Comparison of ENCODE assay signal across 8 cellular contexts in genomic region chr1:15974855-15975254, GRCh38. TPM values are rescaled to one million over a fixed set of nuclear protein-coding genes. Genes with fewer than 3 reads are reported as not detected.
A peak's percentile ranks its signal among the peaks of the same experiment; 100 is the strongest.
DNase-seq lines count a peak whose midpoint lies in the region; ATAC-seq, FAIRE-seq and TF ChIP-seq lines count a peak whose summit lies in the region.

No MANE protein-coding gene starts in this region.

- peak overlapping the region; percentile 58 for H2AFZ ChIP-seq in K562 (ENCODE audit: low read depth, low read length)

- FAIRE-seq in K562 (lab: Jason Lieb, UNC) = no peak

- in situ Hi-C loops in K562 (cut with MboI) = no loop called here

- peak overlapping the region; percentile 88 for H3K4me2 ChIP-seq in K562 (ENCODE audit: insufficient read depth, low read length)

- no peaks in the 10 kb centered on the region for H4K20me1 ChIP-seq in K562 (replicated peaks; ENCODE audit: control insufficient read depth, insufficient read depth, low read length)

- TSS peak; percentile 61 for BruUV-seq in K562 (replicated peaks; lab: Mats Ljungman, UMichigan)

- H3K79me2 ChIP-seq in K562 (ENCODE audit: control insufficient read depth, insufficient read depth, low read length) = peaks cover 37% of the 10 kb centered on the region

- peak overlapping the region; percentile 82 for H3K4me3 ChIP-seq in K562
- peak overlapping the region; percentile 78 to 87 for H3K4me3 ChIP-seq in muscle layer of duodenum (ENCODE audit: low read depth in 1 of 2, low read length in 2 of 2)

- TF ChIP-seq CTCF in K562 (IDR thresholded peaks at IDR 0.05 in 2 of 3, conservative IDR thresholded peaks at IDR 0.05 in 1 of 3; ENCODE audit: insufficient read depth in 2 of 3, low read depth in 1 of 3, low read length in 3 of 3) = no peak

- intact Hi-C loops in K562 (cut with micrococcal nuclease) = no loop called here

- H3K4me1 ChIP-seq in K562 (replicated peaks in 1 of 2; ENCODE audit: control insufficient read depth in 2 of 2, insufficient read depth in 2 of 2, low read length in 2 of 2) = peaks cover 11 to 14% of the 10 kb centered on the region in 2 experiments; a peak in 4 of 5 replicates
- H3K4me1 ChIP-seq in muscle layer of duodenum (ENCODE audit: control insufficient read depth in 1 of 2, insufficient read depth in 2 of 2, low read length in 2 of 2) = peaks cover 5 to 17% of the 10 kb centered on the region in 2 donors

- H3K36me3 ChIP-seq in K562 (ENCODE audit: control insufficient read depth, insufficient read depth, low read length) = peaks cover 29% of the 10 kb centered on the region
- peaks cover 13 to 20% of the 10 kb centered on the region in 2 donors for H3K36me3 ChIP-seq in muscle layer of duodenum (ENCODE audit: control insufficient read depth in 1 of 2, insufficient read depth in 2 of 2, low read length in 2 of 2)

- no peak for TF ChIP-seq RAD21 in K562 (CRISPR knock-in tag; conservative IDR thresholded peaks at IDR 0.05 in 1 of 2, IDR thresholded peaks at IDR 0.05 in 1 of 2)

- H3K9ac ChIP-seq in K562 (ENCODE audit: insufficient read depth in 1 of 2, low read depth in 2 of 2, low read length in 2 of 2) = peak overlapping the region; percentile 73 to 94

- no peaks in the 10 kb centered on the region for H3K9me1 ChIP-seq in K562 (ENCODE audit: control insufficient read depth, insufficient read depth, low read length)

- TF ChIP-seq POLR2A in K562 (conservative IDR thresholded peaks at IDR 0.05) = no peak

- POLR2A ChIA-PET in K562 (lab: Yijun Ruan, JAX) = interaction anchor here (0.5 to 1.5 kb wide), 7 partner anchors 11 to 1809 kb away, joined by 3 to 5 read pairs (median 4); no protein-coding TSS in a partner anchor

- peak in 1 of 4 experiments; percentile 20 for DNase-seq in K562 (ENCODE audit: extremely low read depth in 1 of 4, low spot score in 3 of 4)
- DNase-seq in NCI-H1092 (lab: John Stamatoyannopoulos, UW) = no peak
- no peak for DNase-seq in NCI-H2196 treated with DMSO at 0.1 percent for 48 hours (lab: John Stamatoyannopoulos, UW; ENCODE audit: unreplicated experiment)

- H3K27ac ChIP-seq in K562 (ENCODE audit: extremely low read depth, low read depth, low read length) (peak overlapping the region; percentile 78), muscle layer of duodenum (ENCODE audit: low read length) (peak overlapping the region; percentile 14)

- no peaks in the 10 kb centered on the region for H3K27me3 ChIP-seq in K562 (ENCODE audit: control insufficient read depth in 2 of 2, insufficient read depth in 2 of 2, low read length in 2 of 2)
- H3K27me3 ChIP-seq in muscle layer of duodenum (ENCODE audit: low read depth, low read length) = no peaks in the 10 kb centered on the region

- no peaks in the 10 kb centered on the region for H3K9me3 ChIP-seq in K562 (replicated peaks; ENCODE audit: control insufficient read depth, insufficient read depth, low read depth, low read length)
- H3K9me3 ChIP-seq in muscle layer of duodenum (ENCODE audit: control insufficient read depth in 1 of 2, low read length in 2 of 2) = no peaks in the 10 kb centered on the region

- peak; percentile 47 for ATAC-seq in GM18868 (IDR thresholded peaks at IDR 0.05; ENCODE audit: unreplicated experiment)
- ATAC-seq in HG03378 (IDR thresholded peaks at IDR 0.05; ENCODE audit: unreplicated experiment) = peak; percentile 25
- ATAC-seq in K562 = no peak
- no peak for ATAC-seq in HG03159 (IDR thresholded peaks at IDR 0.05; ENCODE audit: unreplicated experiment)
- ATAC-seq in GM18907 (IDR thresholded peaks at IDR 0.05; ENCODE audit: unreplicated experiment) = no peak

- TF ChIP-seq EP300 in K562 (IDR thresholded peaks at IDR 0.05; ENCODE audit: low read length) = no peak

- 23% methylated on average over 9 of the region's 9 CpGs for WGBS in K562 (ENCODE audit: insufficient coverage, low coverage, missing lambda C conversion rate)

- CTCF ChIA-PET in K562 (lab: Yijun Ruan, JAX; ENCODE audit: low intra/inter-chr PET ratio) = no interaction called here

RNA-seq across cellular contexts. Expression of gene ZBTB17, which starts 1.0 kb away (rescaled TPM):
- 64.2 and 253 TPM in 2 replicates for total RNA-seq in K562 (2011; cell fraction: chromatin; rRNA removed; ENCODE audit: low replicate concordance)
- total RNA-seq in K562 (2011; cell fraction: nucleolus; rRNA removed) = 186 and 214 TPM in 2 replicates
- 76.0 and 95.5 TPM in 2 replicates for total RNA-seq in K562 (2011; cell fraction: nucleoplasm; rRNA removed)
- total RNA-seq in K562 (2014; rRNA removed) (43.3 and 54.0 TPM in 2 replicates), K562 (2014; rRNA removed; fragmentation: Illumina TruSeq; extraction: Trizol) (10.4 and 11.0 TPM in 2 replicates), K562 (2015; rRNA removed; fragmentation: Illumina TruSeq; extraction: Trizol) (29.6 and 33.2 TPM in 2 replicates), K562 (2021) (46.5 and 53.4 TPM in 2 replicates)
- polyA plus RNA-seq in K562 (2011; rRNA removed) (43.4 and 71.1 TPM in 2 replicates), K562 (2014; fragmentation: Illumina TruSeq; extraction: Trizol) (15.1 and 31.6 TPM in 2 replicates), K562 (2014; fragmentation: Nextera tagmentation; extraction: Ambion mirVana) (1 to 10 TPM; 1.1 to 1.7 TPM), K562 (2014; rRNA removed) (50.3 and 54.1 TPM in 2 replicates)
- polyA plus RNA-seq in K562 (2011; cell fraction: cytosol; rRNA removed) = 56.0 and 83.7 TPM in 2 replicates
- 333 and 422 TPM in 2 replicates for polyA plus RNA-seq in K562 (2011; cell fraction: nucleus; rRNA removed)
- polyA plus RNA-seq in K562 (2012) = 34.3 and 57.6 TPM in 2 replicates
- 22.8 and 30.5 TPM in 2 replicates for polyA minus RNA-seq in K562 (2011; rRNA and poly(A)+ RNA removed)
- polyA minus RNA-seq in K562 (2011; cell fraction: cytosol; rRNA and poly(A)+ RNA removed) = 36.4 and 38.9 TPM in 2 replicates
- 70.3 and 82.3 TPM in 2 replicates for polyA minus RNA-seq in K562 (2011; cell fraction: nucleus; rRNA and poly(A)+ RNA removed)

RNA-seq across cellular contexts. Expression of gene SRARP, which starts 29.2 kb away (rescaled TPM):
- total RNA-seq in K562 (2011; cell fraction: chromatin; rRNA removed; ENCODE audit: low replicate concordance) = not detected in 2 replicates
- total RNA-seq in K562 (2011; cell fraction: nucleolus; rRNA removed) = not detected in 2 replicates
- not detected in 2 replicates for total RNA-seq in K562 (2011; cell fraction: nucleoplasm; rRNA removed)
- total RNA-seq in K562 (2014; rRNA removed) (not detected in 2 replicates), K562 (2014; rRNA removed; fragmentation: Illumina TruSeq; extraction: Trizol) (not detected in 2 replicates), K562 (2015; rRNA removed; fragmentation: Illumina TruSeq; extraction: Trizol) (not detected in 2 replicates), K562 (2021) (not detected in 2 replicates)
- polyA plus RNA-seq in K562 (2011; rRNA removed) (not detected in 2 replicates), K562 (2014; fragmentation: Illumina TruSeq; extraction: Trizol) (not detected in 2 replicates), K562 (2014; fragmentation: Nextera tagmentation; extraction: Ambion mirVana) (not detected), K562 (2014; rRNA removed) (not detected in 2 replicates)
- polyA plus RNA-seq in K562 (2011; cell fraction: cytosol; rRNA removed) = not detected in 2 replicates
- not detected in 2 replicates for polyA plus RNA-seq in K562 (2011; cell fraction: nucleus; rRNA removed)
- polyA plus RNA-seq in K562 (2012) = not detected in 2 replicates
- polyA minus RNA-seq in K562 (2011; rRNA and poly(A)+ RNA removed) = not detected in 2 replicates
- polyA minus RNA-seq in K562 (2011; cell fraction: cytosol; rRNA and poly(A)+ RNA removed) = not detected in 2 replicates
- not detected in 2 replicates for polyA minus RNA-seq in K562 (2011; cell fraction: nucleus; rRNA and poly(A)+ RNA removed)

RNA-seq across cellular contexts. Expression of gene HSPB7, which starts 43.0 kb away (rescaled TPM):
- 0.44 TPM in 1 of 2 replicates, not detected in the other for total RNA-seq in K562 (2011; cell fraction: chromatin; rRNA removed; ENCODE audit: low replicate concordance)
- not detected in 2 replicates for total RNA-seq in K562 (2011; cell fraction: nucleolus; rRNA removed)
- total RNA-seq in K562 (2011; cell fraction: nucleoplasm; rRNA removed) = 0.31 TPM in 1 of 2 replicates, not detected in the other
- total RNA-seq in K562 (2014; rRNA removed) (0.05 TPM in 1 of 2 replicates, not detected in the other), K562 (2014; rRNA removed; fragmentation: Illumina TruSeq; extraction: Trizol) (not detected in 2 replicates), K562 (2015; rRNA removed; fragmentation: Illumina TruSeq; extraction: Trizol) (not detected in 2 replicates), K562 (2021) (0.09 TPM in 1 of 2 replicates, not detected in the other)
- polyA plus RNA-seq in K562 (2011; rRNA removed) (0.07 and 0.08 TPM in 2 replicates), K562 (2014; fragmentation: Illumina TruSeq; extraction: Trizol) (0.19 TPM in 1 of 2 replicates, not detected in the other), K562 (2014; fragmentation: Nextera tagmentation; extraction: Ambion mirVana) (not detected), K562 (2014; rRNA removed) (not detected in 2 replicates)
- 0.03 and 0.04 TPM in 2 replicates for polyA plus RNA-seq in K562 (2011; cell fraction: cytosol; rRNA removed)
- polyA plus RNA-seq in K562 (2011; cell fraction: nucleus; rRNA removed) = 0.07 and 0.08 TPM in 2 replicates
- polyA plus RNA-seq in K562 (2012) = 0.16 and 0.17 TPM in 2 replicates
- polyA minus RNA-seq in K562 (2011; rRNA and poly(A)+ RNA removed) = not detected in 2 replicates
- polyA minus RNA-seq in K562 (2011; cell fraction: cytosol; rRNA and poly(A)+ RNA removed) = not detected in 2 replicates
- not detected in 2 replicates for polyA minus RNA-seq in K562 (2011; cell fraction: nucleus; rRNA and poly(A)+ RNA removed)

RNA-seq across cellular contexts. Expression of gene CLCNKA, which starts 47.0 kb away (rescaled TPM):
- total RNA-seq in K562 (2011; cell fraction: chromatin; rRNA removed; ENCODE audit: low replicate concordance) = 0.55 and 2.4 TPM in 2 replicates
- total RNA-seq in K562 (2011; cell fraction: nucleolus; rRNA removed) = 0.92 and 2.0 TPM in 2 replicates
- 0.76 and 2.0 TPM in 2 replicates for total RNA-seq in K562 (2011; cell fraction: nucleoplasm; rRNA removed)
- total RNA-seq in K562 (2014; rRNA removed) (0.18 TPM in 1 of 2 replicates, not detected in the other), K562 (2014; rRNA removed; fragmentation: Illumina TruSeq; extraction: Trizol) (not detected in 2 replicates), K562 (2015; rRNA removed; fragmentation: Illumina TruSeq; extraction: Trizol) (not detected in 2 replicates), K562 (2021) (0.07 and 0.18 TPM in 2 replicates)
- polyA plus RNA-seq in K562 (2011; rRNA removed) (0.10 and 0.45 TPM in 2 replicates), K562 (2014; fragmentation: Illumina TruSeq; extraction: Trizol) (0.10 TPM in 1 of 2 replicates, not detected in the other), K562 (2014; fragmentation: Nextera tagmentation; extraction: Ambion mirVana) (under 1 TPM in 1 of 2 experiments, not detected in 1; 0.03 TPM), K562 (2014; rRNA removed) (0.37 TPM in 1 of 2 replicates, not detected in the other)
- polyA plus RNA-seq in K562 (2011; cell fraction: cytosol; rRNA removed) = 0.24 and 1.1 TPM in 2 replicates
- 4.6 and 6.0 TPM in 2 replicates for polyA plus RNA-seq in K562 (2011; cell fraction: nucleus; rRNA removed)
- polyA plus RNA-seq in K562 (2012) = 0.14 and 0.35 TPM in 2 replicates
- 0.07 TPM in 1 of 2 replicates, not detected in the other for polyA minus RNA-seq in K562 (2011; rRNA and poly(A)+ RNA removed)
- polyA minus RNA-seq in K562 (2011; cell fraction: cytosol; rRNA and poly(A)+ RNA removed) = not detected in 2 replicates
- polyA minus RNA-seq in K562 (2011; cell fraction: nucleus; rRNA and poly(A)+ RNA removed) = 0.56 and 0.94 TPM in 2 replicates

Comparison
In these comparisons a context has a peak if more than half of its experiments do, and no peak if none do; other contexts are left out.
1. ATAC-seq: peak in GM18868 (single experiment) and HG03378 (single experiment); none in K562 (single experiment), HG03159 (single experiment) and GM18907 (single experiment).